Comparison of ENCODE assay signal across 2 cellular contexts in the genomic region with DNA sequence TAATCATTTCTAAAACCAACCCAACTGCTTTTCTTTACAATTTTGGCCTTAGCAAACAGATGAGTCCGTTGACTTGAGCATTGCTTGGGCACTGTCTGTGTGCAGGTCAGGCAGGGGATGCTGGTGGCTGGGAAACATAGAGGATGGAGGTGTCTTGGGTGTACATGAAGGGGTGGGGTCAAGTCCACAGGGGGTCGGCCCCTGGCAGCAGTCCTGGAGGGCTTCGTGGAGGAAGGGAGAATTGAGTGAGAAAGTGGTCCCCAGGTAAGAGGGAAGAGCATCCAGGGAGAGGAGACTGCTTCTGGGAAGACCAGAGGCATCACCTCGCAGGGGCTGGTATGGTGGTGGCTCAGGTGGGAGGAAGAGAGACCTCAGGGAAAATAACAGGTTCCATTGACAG.
TF ChIP-seq lines count a peak whose summit lies in the region.

No MANE protein-coding gene starts in this region.

TF ChIP-seq in SK-N-SH, 30 proteins besides CTCF, POLR2A, EP300 and RAD21 (continued from another document):
- TF ChIP-seq POLR2AphosphoS5 (IDR thresholded peaks at IDR 0.05; ENCODE audit: low read depth, low read length): no peak
TF ChIP-seq in SK-N-SH: peak in this region for 0.

TF ChIP-seq in SK-N-SH treated with all-trans-retinoic acid at 6 μM for 48 hours, 23 proteins besides CTCF, POLR2A, EP300 and RAD21:
- TF ChIP-seq, protein P1, sequence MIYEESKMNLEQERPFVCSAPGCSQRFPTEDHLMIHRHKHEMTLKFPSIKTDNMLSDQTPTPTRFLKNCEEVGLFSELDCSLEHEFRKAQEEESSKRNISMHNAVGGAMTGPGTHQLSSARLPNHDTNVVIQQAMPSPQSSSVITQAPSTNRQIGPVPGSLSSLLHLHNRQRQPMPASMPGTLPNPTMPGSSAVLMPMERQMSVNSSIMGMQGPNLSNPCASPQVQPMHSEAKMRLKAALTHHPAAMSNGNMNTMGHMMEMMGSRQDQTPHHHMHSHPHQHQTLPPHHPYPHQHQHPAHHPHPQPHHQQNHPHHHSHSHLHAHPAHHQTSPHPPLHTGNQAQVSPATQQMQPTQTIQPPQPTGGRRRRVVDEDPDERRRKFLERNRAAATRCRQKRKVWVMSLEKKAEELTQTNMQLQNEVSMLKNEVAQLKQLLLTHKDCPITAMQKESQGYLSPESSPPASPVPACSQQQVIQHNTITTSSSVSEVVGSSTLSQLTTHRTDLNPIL (CRISPR knock-in tag; IDR thresholded peaks at IDR 0.05; ENCODE audit: low read depth): no peak
- TF ChIP-seq CSDC2 (CRISPR knock-in tag; IDR thresholded peaks at IDR 0.05) (no peak), GLIS3 (CRISPR knock-in tag; IDR thresholded peaks at IDR 0.05) (no peak), ESRRG (CRISPR knock-in tag; IDR thresholded peaks at IDR 0.05) (no peak), PPARA (CRISPR knock-in tag; IDR thresholded peaks at IDR 0.05; ENCODE audit: borderline replicate concordance) (no peak)
